In genomic region chr4:138668309-138668708, GRCh38 we compare ENCODE assay signal across 15 cellular contexts.
DNase-seq lines count a peak whose midpoint lies in the region; ATAC-seq and TF ChIP-seq lines count a peak whose summit lies in the region.
"Had no signal": no experiment of that assay in that cellular context is flagged by ENCODE, and none has a peak within 500 bp of the region (broad histone marks: within the 10 kb centered on the region; RNA-seq: fewer than 3 reads in every experiment).

No MANE protein-coding gene starts in this region.

- POLR2A ChIA-PET in IMR-90 (lab: Charles Lee; ENCODE audit: unreplicated experiment), result no interaction called here

- H2AK9ac ChIP-seq in IMR-90 (replicated peaks; ENCODE audit: low read depth, low read length, poor library complexity), result no peak overlapping the region

- no TSS peak for BruUV-seq in IMR-90 (replicated peaks; lab: Mats Ljungman, UMichigan)

- H4K8ac ChIP-seq in IMR-90 (ENCODE audit: low read depth in 2 of 2, low read length in 2 of 2), result 0 out of 4 replicates have a peak overlapping the region, but pooled peaks have one; percentile 13 to 39

- H3K56ac ChIP-seq in IMR-90 (ENCODE audit: extremely low read depth, insufficient read depth, low read length), result no peak overlapping the region

- no peak overlapping the region for H2AFZ ChIP-seq in IMR-90 (replicated peaks; ENCODE audit: low read length, poor library complexity)

- H3K27me3 ChIP-seq in heart right ventricle (no peaks in the 10 kb centered on the region), IMR-90 (ENCODE audit: control insufficient read depth, insufficient read depth, low read length) (no peaks in the 10 kb centered on the region)

- H3K9me3 ChIP-seq in heart right ventricle (no peaks in the 10 kb centered on the region), IMR-90 (ENCODE audit: control insufficient read depth, insufficient read depth, low read length) (no peaks in the 10 kb centered on the region)

- H2BK20ac ChIP-seq in IMR-90 (ENCODE audit: low read depth, low read length), result no peak overlapping the region; the same call in 1 of the 2 replicates

- no peaks in the 10 kb centered on the region for H4K20me1 ChIP-seq in IMR-90 (ENCODE audit: insufficient read depth, low read length)

- no peak overlapping the region for H2BK5ac ChIP-seq in IMR-90 (ENCODE audit: low read depth, low read length, poor library complexity, severe bottlenecking)

- TF ChIP-seq CTCF in heart right ventricle (IDR thresholded peaks at IDR 0.05) (no peak), IMR-90 (conservative IDR thresholded peaks at IDR 0.05; ENCODE audit: low read depth, low read length) (no peak)

- H2AK5ac ChIP-seq in IMR-90 (ENCODE audit: low read depth, low read length), result peak overlapping the region; percentile 94

- H3K18ac ChIP-seq in IMR-90 (ENCODE audit: low read depth, low read length), result 0 out of 2 replicates have a peak overlapping the region, but pooled peaks have one; percentile 28

- peak overlapping the region; percentile 27; the same call in 1 of the 2 replicates for H4K91ac ChIP-seq in IMR-90 (ENCODE audit: insufficient read depth, low read depth, low read length)

- H3K9ac ChIP-seq in IMR-90 (ENCODE audit: low read depth, low read length), result no peak overlapping the region

- H3K9me1 ChIP-seq in IMR-90 (ENCODE audit: insufficient read depth, low read length), result peaks cover 7% of the 10 kb centered on the region; the same call in 1 of the 2 replicates

- 59 to 69% methylated on average over 3 of the region's 3 CpGs for WGBS in heart right ventricle, 2 donors
- WGBS in IMR-90 (ENCODE audit: extremely low coverage in 2 of 2, insufficient read length in 1 of 2), 2 experiments, result 100% methylated on average over 1 of the region's 3 CpGs; no CpG with 5 or more reads in 1 of the 2 experiments

- no peak for TF ChIP-seq RAD21 in IMR-90 (IDR thresholded peaks at IDR 0.05; ENCODE audit: low read length)

- no peak overlapping the region for H4K5ac ChIP-seq in IMR-90 (ENCODE audit: low read depth, low read length)

- in situ Hi-C loops in IMR-90 (cut with MboI; ENCODE audit: low sequenced_read_pairs), result no loop called here

- CTCF ChIA-PET in IMR-90 (lab: Yijun Ruan, JAX), result no interaction called here

- ATAC-seq in left ventricle myocardium superior, result peak; percentile 82
- ATAC-seq in heart right ventricle, result no peak
- ATAC-seq in IMR-90 (ENCODE audit: low read depth), result no peak
- ATAC-seq in GM19324 (IDR thresholded peaks at IDR 0.05; ENCODE audit: low FRiP score, unreplicated experiment), result no peak
- no peak for ATAC-seq in GM19455 (IDR thresholded peaks at IDR 0.05; ENCODE audit: unreplicated experiment)
- ATAC-seq: CD8-positive, alpha-beta T cell had no signal

- peak overlapping the region; percentile 52; the same call in 1 of the 2 replicates for H3K14ac ChIP-seq in IMR-90 (replicated peaks; ENCODE audit: low read depth, low read length)

- no peak for TF ChIP-seq POLR2A in IMR-90 (IDR thresholded peaks at IDR 0.05; ENCODE audit: low read depth, low read length)

- intact Hi-C loops in left ventricle myocardium superior (cut with micrococcal nuclease), result no loop called here
- intact Hi-C loops in heart right ventricle (cut with DNase I), result loop anchor here in 1 of 10 donors (10.0 kb wide), 1 partner anchor 474 kb away; no protein-coding TSS in a partner anchor
- intact Hi-C loops in IMR-90 (cut with micrococcal nuclease), result no loop called here

- DNase-seq in left ventricle myocardium superior (no peak), heart right ventricle (no peak), IMR-90 (no peak), SK-N-DZ (ENCODE audit: low spot score) (peak; percentile 15), NCI-H1694 treated with DMSO at 0.1 percent for 48 hours (lab: John Stamatoyannopoulos, UW) (no peak)
- DNase-seq: ACHN; Calu3; CD8-positive, alpha-beta T cell; DMS79 treated with DMSO at 0.1 percent for 48 hours; GF-D8; GOT3; H9; KBM-7 had no signal

- dilution Hi-C loops in IMR-90 (cut with HindIII; ENCODE audit: low sequenced_read_pairs, unreplicated experiment), result no loop called here

- peak overlapping the region; percentile 80; the same call in 1 of the 3 replicates for H2BK15ac ChIP-seq in IMR-90 (ENCODE audit: low read depth, low read length)

- no peak overlapping the region for H3K23ac ChIP-seq in IMR-90 (ENCODE audit: low read depth, low read length)

- peak overlapping the region; percentile 74; the same call in 1 of the 2 replicates for H3K4ac ChIP-seq in IMR-90 (ENCODE audit: low read depth, low read length)

- H2BK120ac ChIP-seq in IMR-90 (ENCODE audit: low read depth, low read length), result peak overlapping the region; percentile 30; the same call in 1 of the 2 replicates

- H3K4me3 ChIP-seq in heart right ventricle (no peak overlapping the region), IMR-90 (ENCODE audit: insufficient read depth, low read depth, low read length) (no peak overlapping the region)

- no peak overlapping the region for H3K4me2 ChIP-seq in IMR-90 (ENCODE audit: low read depth, low read length)

- no peaks in the 10 kb centered on the region for H3K79me1 ChIP-seq in IMR-90 (ENCODE audit: low read depth in 1 of 2, low read length in 2 of 2)

- H3K27ac ChIP-seq in heart right ventricle, result no peak overlapping the region
- no peak overlapping the region for H3K27ac ChIP-seq in IMR-90 (ENCODE audit: insufficient read depth, low read length)

- H3K36me3 ChIP-seq in heart right ventricle, result no peaks in the 10 kb centered on the region
- no peaks in the 10 kb centered on the region for H3K36me3 ChIP-seq in IMR-90 (ENCODE audit: control insufficient read depth, insufficient read depth, low read length)

- H3K4me1 ChIP-seq in heart right ventricle (peaks cover 0 to 25% (median 9%) of the 10 kb centered on the region in 9 donors), IMR-90 (ENCODE audit: control insufficient read depth, insufficient read depth, low read length) (peaks cover 11% of the 10 kb centered on the region)

TF ChIP-seq in IMR-90, 13 proteins besides CTCF, POLR2A, EP300 and RAD21:
- no peak for TF ChIP-seq SMC3 (IDR thresholded peaks at IDR 0.05; ENCODE audit: low read depth, low read length)
- TF ChIP-seq MXI1 (IDR thresholded peaks at IDR 0.05; ENCODE audit: borderline replicate concordance, low read depth, low read length), result no peak
- no peak for TF ChIP-seq CHD1 (IDR thresholded peaks at IDR 0.05; ENCODE audit: low read depth, low read length)
- no peak for TF ChIP-seq ELK1 (IDR thresholded peaks at IDR 0.05; ENCODE audit: borderline replicate concordance, low read depth, low read length)
- no peak for TF ChIP-seq CEBPB (IDR thresholded peaks at IDR 0.05; ENCODE audit: low read depth, low read length)
- no peak for TF ChIP-seq BHLHE40 (IDR thresholded peaks at IDR 0.05; ENCODE audit: low read depth, low read length)
- no peak for TF ChIP-seq MAZ (IDR thresholded peaks at IDR 0.05; ENCODE audit: borderline replicate concordance, low read depth, low read length)
- no peak for TF ChIP-seq USF2 (IDR thresholded peaks at IDR 0.05; ENCODE audit: low read depth, low read length)
- no peak for TF ChIP-seq RCOR1 (IDR thresholded peaks at IDR 0.05; ENCODE audit: insufficient replicate concordance, low read length)
- no peak for TF ChIP-seq MAFK (IDR thresholded peaks at IDR 0.05; ENCODE audit: low read depth, low read length)
- TF ChIP-seq FOS (IDR thresholded peaks at IDR 0.05; ENCODE audit: low read depth, low read length), result no peak
- no peak for TF ChIP-seq RFX5 (IDR thresholded peaks at IDR 0.05; ENCODE audit: low read depth, low read length)
- no peak for TF ChIP-seq NFE2L2 (IDR thresholded peaks at IDR 0.05; ENCODE audit: low read depth, low read length)
